ENCODE assay signal across 8 cellular contexts in the genomic region with DNA sequence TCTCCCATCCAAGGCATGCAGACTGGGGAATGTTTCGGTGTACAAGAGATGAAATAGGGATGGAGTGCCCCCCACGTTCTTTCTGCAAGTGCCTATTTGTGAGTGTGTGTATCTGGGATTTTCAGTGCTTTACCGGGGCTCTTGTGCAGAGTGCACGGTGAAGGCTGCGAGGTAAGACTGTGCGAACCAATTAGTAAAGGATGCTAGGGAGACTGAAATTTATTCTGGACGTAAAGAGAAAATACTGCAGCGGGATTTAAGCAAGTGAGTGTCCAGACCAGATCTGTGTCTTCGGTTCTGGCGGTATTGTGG. TPM values are rescaled to one million over a fixed set of nuclear protein-coding genes. Genes with fewer than 3 reads are reported as not detected.
A peak's percentile ranks its signal among the peaks of the same experiment; 100 is the strongest.
DNase-seq lines count a peak whose midpoint lies in the region; ATAC-seq and TF ChIP-seq lines count a peak whose summit lies in the region.

No MANE protein-coding gene starts in this region.

- H3K4me3 ChIP-seq in heart left ventricle (peak overlapping the region; percentile 48 to 98 (median 90)), body of pancreas (peak overlapping the region; percentile 39 to 44), mononuclear cell (ENCODE audit: low read length) (peak overlapping the region; percentile 54)

- 0 to 2% (median 2%) methylated on average over 10 of the region's 10 CpGs for WGBS in heart left ventricle, 4 donors
- WGBS in body of pancreas, 2 donors, result 1 to 2% methylated on average over 10 of the region's 10 CpGs

- TF ChIP-seq CTCF in heart left ventricle (IDR thresholded peaks at IDR 0.05), result no peak
- TF ChIP-seq CTCF in body of pancreas (IDR thresholded peaks at IDR 0.05), result no peak

- no peaks in the 10 kb centered on the region for H3K27me3 ChIP-seq in heart left ventricle
- no peaks in the 10 kb centered on the region for H3K27me3 ChIP-seq in body of pancreas
- H3K27me3 ChIP-seq in mononuclear cell (ENCODE audit: insufficient read depth, low read length), result no peaks in the 10 kb centered on the region

- no peak for TF ChIP-seq POLR2A in heart left ventricle (IDR thresholded peaks at IDR 0.05)
- TF ChIP-seq POLR2A in body of pancreas (IDR thresholded peaks at IDR 0.05), result no peak

- H3K9me3 ChIP-seq in heart left ventricle (no peaks in the 10 kb centered on the region), body of pancreas (no peaks in the 10 kb centered on the region), mononuclear cell (ENCODE audit: low read depth, low read length) (no peaks in the 10 kb centered on the region)

- ATAC-seq in heart left ventricle (peak in 1 of 4 donors; percentile 41), left ventricle myocardium superior (no peak), HG03439 (IDR thresholded peaks at IDR 0.05; ENCODE audit: unreplicated experiment) (peak; percentile 25), body of pancreas (no peak)

- H3K4me1 ChIP-seq in heart left ventricle, result peaks cover 0 to 55% (median 36%) of the 10 kb centered on the region in 12 donors
- peaks cover 18% of the 10 kb centered on the region for H3K4me1 ChIP-seq in body of pancreas
- peaks cover 47% of the 10 kb centered on the region for H3K4me1 ChIP-seq in mononuclear cell (ENCODE audit: insufficient read depth, low read length)

- intact Hi-C loops in heart left ventricle (cut with DNase I) (loop anchor here in 5 of 10 donors (5.0 kb wide), 4 partner anchors 65 to 145 kb away; no protein-coding TSS in a partner anchor), left ventricle myocardium superior (cut with micrococcal nuclease) (no loop called here), body of pancreas (cut with DNase I) (loop anchor here (10.0 kb wide), 2 partner anchors 63 to 137 kb away; no protein-coding TSS in a partner anchor), posterior cingulate gyrus (cut with DNase I) (no loop called here)

- DNase-seq in heart left ventricle (no peak), left ventricle myocardium superior (no peak), body of pancreas (no peak), NCI-H187 (lab: John Stamatoyannopoulos, UW) (no peak), posterior cingulate gyrus (no peak), NCI-H128 (lab: John Stamatoyannopoulos, UW; ENCODE audit: unreplicated experiment) (no peak)

- H3K27ac ChIP-seq in heart left ventricle (peak overlapping the region; percentile 65 to 98 (median 94)), body of pancreas (peak overlapping the region; percentile 82 to 98 (median 91))

- H3K36me3 ChIP-seq in heart left ventricle, result peaks cover 0 to 6% (median 0%) of the 10 kb centered on the region in 9 donors
- H3K36me3 ChIP-seq in body of pancreas (replicated peaks in 1 of 2; ENCODE audit: insufficient read depth in 1 of 2, low read depth in 2 of 2), result no peaks in the 10 kb centered on the region

RNA-seq across cellular contexts. Expression of a gene that starts 0.3 kb away (rescaled TPM):
- total RNA-seq in heart left ventricle (10 to 100 TPM; 27.1 to 36.4 (median 32.6) TPM), left ventricle myocardium superior (27.4 TPM), body of pancreas (10 to 100 TPM; 21.8 to 31.1 TPM), mononuclear cell (5.0 TPM)
- 10 to 100 TPM; 24.7 to 31.6 TPM for polyA plus RNA-seq in heart left ventricle
